In genomic region chr1:6027591-6027990, GRCh38 we compare ENCODE assay signal across 10 cellular contexts. TPM values are rescaled to one million over a fixed set of nuclear protein-coding genes. Genes with fewer than 3 reads are reported as not detected.
DNase-seq lines count a peak whose midpoint lies in the region; ATAC-seq and TF ChIP-seq lines count a peak whose summit lies in the region.
"Had no signal": no experiment of that assay in that cellular context is flagged by ENCODE, and none has a peak within 500 bp of the region (broad histone marks: within the 10 kb centered on the region; RNA-seq: fewer than 3 reads in every experiment).

No MANE protein-coding gene starts in this region.

- peaks cover 67% of the 10 kb centered on the region for H3K4me1 ChIP-seq in CD8-positive, alpha-beta T cell (ENCODE audit: insufficient read depth, low read length)

- ATAC-seq in CD8-positive, alpha-beta T cell, result no peak
- no peak for ATAC-seq in activated T-cell treated with anti-CD3 and anti-CD28 coated beads, Interleukin-2, amount 50 U/mL, for 4 hours
- ATAC-seq in naive thymus-derived CD8-positive, alpha-beta T cell, result no peak

- TF ChIP-seq CTCF in CD8-positive, alpha-beta T cell (IDR thresholded peaks at IDR 0.05), result no peak

- intact Hi-C loops in CD8-positive, alpha-beta T cell (cut with DNase I, micrococcal nuclease), result loop anchor here in 1 of 2 experiments (2.0 kb wide), 2 partner anchors 365 to 575 kb away; partner anchors contain the start of genes ACOT7 and KLHL21

- no peaks in the 10 kb centered on the region for H3K27me3 ChIP-seq in CD8-positive, alpha-beta T cell (ENCODE audit: insufficient read depth, low read length)

- peak overlapping the region; percentile 90 for H3K4me3 Mint-ChIP-seq in CD8-positive, alpha-beta T cell
- H3K4me3 Mint-ChIP-seq in activated T-cell treated with anti-CD3 and anti-CD28 coated beads, Interleukin-2, amount 50 U/mL, for 4 hours, result peak overlapping the region; percentile 94
- peak overlapping the region; percentile 85 to 99 (median 93) for H3K4me3 Mint-ChIP-seq in naive thymus-derived CD8-positive, alpha-beta T cell

- peaks cover 67% of the 10 kb centered on the region for H3K4me1 Mint-ChIP-seq in CD8-positive, alpha-beta T cell (ENCODE audit: low read depth)
- peaks cover 63% of the 10 kb centered on the region for H3K4me1 Mint-ChIP-seq in activated T-cell treated with anti-CD3 and anti-CD28 coated beads, Interleukin-2, amount 50 U/mL, for 4 hours (ENCODE audit: low read depth)
- H3K4me1 Mint-ChIP-seq in naive thymus-derived CD8-positive, alpha-beta T cell, result peaks cover 40 to 70% (median 70%) of the 10 kb centered on the region in 4 donors

- H3K9me3 Mint-ChIP-seq in CD8-positive, alpha-beta T cell, result no peaks in the 10 kb centered on the region
- H3K9me3 Mint-ChIP-seq in activated T-cell treated with anti-CD3 and anti-CD28 coated beads, Interleukin-2, amount 50 U/mL, for 4 hours, result no peaks in the 10 kb centered on the region
- H3K9me3 Mint-ChIP-seq in naive thymus-derived CD8-positive, alpha-beta T cell, result no peaks in the 10 kb centered on the region

- no peaks in the 10 kb centered on the region for H3K27me3 Mint-ChIP-seq in CD8-positive, alpha-beta T cell (ENCODE audit: low read depth)
- no peaks in the 10 kb centered on the region for H3K27me3 Mint-ChIP-seq in activated T-cell treated with anti-CD3 and anti-CD28 coated beads, Interleukin-2, amount 50 U/mL, for 4 hours (ENCODE audit: low read depth)
- no peaks in the 10 kb centered on the region for H3K27me3 Mint-ChIP-seq in naive thymus-derived CD8-positive, alpha-beta T cell

- peak in 2 of 7 experiments; percentile 20 to 39 for DNase-seq in CD8-positive, alpha-beta T cell
- no peak for DNase-seq in activated T-cell treated with anti-CD3 and anti-CD28 coated beads, Interleukin-2, amount 50 U/mL, for 4 hours
- DNase-seq in naive thymus-derived CD8-positive, alpha-beta T cell, result peak in 1 of 10 donors; percentile 60
- DNase-seq in NCI-H446 treated with DMSO at 0.1 percent for 48 hours (lab: John Stamatoyannopoulos, UW) (no peak), HUDEP-2 (lab: John Stamatoyannopoulos, UW; ENCODE audit: unreplicated experiment in 76 of 76) (no peak), OCI-M2 (lab: John Stamatoyannopoulos, UW; ENCODE audit: unreplicated experiment) (no peak)
- no peak for DNase-seq in central memory CD4-positive, alpha-beta T cell
- DNase-seq: NCI-H1092, PC-9 had no signal

- H3K27ac ChIP-seq in CD8-positive, alpha-beta T cell (ENCODE audit: low read depth, low read length), result peak overlapping the region; percentile 85
- peak overlapping the region; percentile 92 for H3K27ac ChIP-seq in KOPT-K1 (ENCODE audit: low read depth, low read length, poor library complexity, severe bottlenecking)
- H3K27ac ChIP-seq: PC-9 had no signal

- H3K4me3 ChIP-seq in CD8-positive, alpha-beta T cell (ENCODE audit: low read depth, low read length), result peak overlapping the region; percentile 93
- H3K4me3 ChIP-seq: PC-9 had no signal

- H3K36me3 Mint-ChIP-seq in CD8-positive, alpha-beta T cell, result peaks cover 39% of the 10 kb centered on the region
- H3K36me3 Mint-ChIP-seq in activated T-cell treated with anti-CD3 and anti-CD28 coated beads, Interleukin-2, amount 50 U/mL, for 4 hours (ENCODE audit: insufficient read depth), result peaks cover 23% of the 10 kb centered on the region
- peaks cover 0 to 27% (median 5%) of the 10 kb centered on the region in 3 donors for H3K36me3 Mint-ChIP-seq in naive thymus-derived CD8-positive, alpha-beta T cell

- POLR2A ChIA-PET in CD8-positive, alpha-beta T cell (lab: Charles Lee), result interaction anchor here (0.7 to 3.8 kb wide), 4 partner anchors 24 to 171 kb away, joined by 3 to 32 read pairs (median 13); partner anchors contain the start of gene NPHP4
- POLR2A ChIA-PET in naive thymus-derived CD8-positive, alpha-beta T cell (lab: Charles Lee), result interaction anchor here (1.4 to 8.0 kb wide), 3 partner anchors 9 to 34 kb away, joined by 5 to 133 read pairs (median 10); partner anchors contain the start of gene NPHP4

- CTCF ChIA-PET in CD8-positive, alpha-beta T cell (lab: Charles Lee), result interaction anchor here (0.7 to 1.2 kb wide), 3 partner anchors 17 to 35 kb away, joined by 3 read pairs; partner anchors contain the start of gene NPHP4

- H3K9me3 ChIP-seq in CD8-positive, alpha-beta T cell (ENCODE audit: low read length), result no peaks in the 10 kb centered on the region
- H3K9me3 ChIP-seq in KOPT-K1 (ENCODE audit: insufficient read depth, low read length, poor library complexity, severe bottlenecking), result no peaks in the 10 kb centered on the region

- peaks cover 10% of the 10 kb centered on the region for H3K36me3 ChIP-seq in CD8-positive, alpha-beta T cell (ENCODE audit: insufficient read depth, low read length)
- peaks cover 38% of the 10 kb centered on the region for H3K36me3 ChIP-seq in KOPT-K1 (ENCODE audit: insufficient read depth, low read length)

- peak overlapping the region; percentile 99 for H3K27ac Mint-ChIP-seq in CD8-positive, alpha-beta T cell
- H3K27ac Mint-ChIP-seq in naive thymus-derived CD8-positive, alpha-beta T cell, result peak overlapping the region; percentile 79 to 99 (median 96)

RNA-seq across cellular contexts. Expression of gene KCNAB2, which starts 18.1 kb away (rescaled TPM):
- total RNA-seq in CD8-positive, alpha-beta T cell, result 100 to 1,000 TPM; 152 to 163 TPM
- total RNA-seq in activated T-cell treated with anti-CD3 and anti-CD28 coated beads, Interleukin-2, amount 50 U/mL, for 4 hours, result 100 to 1,000 TPM; 199 to 230 (median 202) TPM
- 100 to 1,000 TPM; 189 to 190 TPM for total RNA-seq in naive thymus-derived CD8-positive, alpha-beta T cell
- polyA plus RNA-seq in naive thymus-derived CD8-positive, alpha-beta T cell, result 10 to 100 TPM; 17.8 to 46.6 (median 21.4) TPM

RNA-seq across cellular contexts. Expression of gene NPHP4, which starts 35.4 kb away (rescaled TPM):
- total RNA-seq in CD8-positive, alpha-beta T cell, result 1 to 10 TPM; 3.1 to 3.7 TPM
- 1 to 10 TPM; 7.0 to 9.3 (median 7.1) TPM for total RNA-seq in activated T-cell treated with anti-CD3 and anti-CD28 coated beads, Interleukin-2, amount 50 U/mL, for 4 hours
- 1 to 10 TPM; 6.2 to 6.3 TPM for total RNA-seq in naive thymus-derived CD8-positive, alpha-beta T cell
- polyA plus RNA-seq in naive thymus-derived CD8-positive, alpha-beta T cell, result under 1 TPM; 0.14 to 0.97 (median 0.22) TPM
